ENCODE assay signal across 1 cellular context in the genomic region with DNA sequence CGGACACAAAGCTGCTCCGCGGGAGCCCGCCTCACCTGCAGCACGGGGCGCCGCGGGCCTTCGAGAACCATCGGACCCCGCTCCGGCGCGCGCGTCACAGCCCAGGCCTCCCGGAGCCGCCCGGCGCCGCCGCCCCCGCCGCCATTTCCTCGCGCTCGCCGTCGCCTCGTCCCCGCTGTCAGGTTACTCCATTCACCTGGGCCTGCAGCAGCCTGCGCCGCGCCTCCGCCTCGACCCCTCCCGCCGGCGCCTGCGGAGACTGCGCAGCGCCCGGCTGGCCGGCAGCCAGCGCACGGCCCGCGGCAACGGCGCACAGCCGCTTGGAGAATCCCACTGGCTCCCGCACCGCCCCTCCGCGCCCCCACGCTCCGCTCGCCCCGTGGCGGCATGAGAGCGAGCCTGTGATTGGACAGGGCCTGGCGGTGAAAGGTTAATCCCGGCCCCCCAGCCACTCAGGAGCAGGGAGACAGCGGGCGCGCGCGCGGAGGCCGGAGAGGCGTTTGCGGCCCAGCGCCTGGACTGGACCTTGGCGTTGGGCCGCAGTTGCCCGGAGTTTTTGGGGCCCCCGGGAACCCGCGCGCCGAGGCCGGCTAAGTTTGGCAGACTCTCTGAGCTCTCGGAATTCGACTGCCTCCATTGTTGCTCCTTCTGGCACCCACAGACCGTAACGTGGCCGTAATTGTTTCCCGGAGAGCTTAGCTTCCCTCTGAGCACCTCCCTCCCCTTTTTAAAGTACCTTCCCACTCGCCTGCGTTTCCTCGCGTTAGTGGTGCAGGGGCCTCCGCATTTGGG.
A peak's percentile ranks its signal among the peaks of the same experiment; 100 is the strongest.
TF ChIP-seq lines count a peak whose summit lies in the region.

A gene with protein sequence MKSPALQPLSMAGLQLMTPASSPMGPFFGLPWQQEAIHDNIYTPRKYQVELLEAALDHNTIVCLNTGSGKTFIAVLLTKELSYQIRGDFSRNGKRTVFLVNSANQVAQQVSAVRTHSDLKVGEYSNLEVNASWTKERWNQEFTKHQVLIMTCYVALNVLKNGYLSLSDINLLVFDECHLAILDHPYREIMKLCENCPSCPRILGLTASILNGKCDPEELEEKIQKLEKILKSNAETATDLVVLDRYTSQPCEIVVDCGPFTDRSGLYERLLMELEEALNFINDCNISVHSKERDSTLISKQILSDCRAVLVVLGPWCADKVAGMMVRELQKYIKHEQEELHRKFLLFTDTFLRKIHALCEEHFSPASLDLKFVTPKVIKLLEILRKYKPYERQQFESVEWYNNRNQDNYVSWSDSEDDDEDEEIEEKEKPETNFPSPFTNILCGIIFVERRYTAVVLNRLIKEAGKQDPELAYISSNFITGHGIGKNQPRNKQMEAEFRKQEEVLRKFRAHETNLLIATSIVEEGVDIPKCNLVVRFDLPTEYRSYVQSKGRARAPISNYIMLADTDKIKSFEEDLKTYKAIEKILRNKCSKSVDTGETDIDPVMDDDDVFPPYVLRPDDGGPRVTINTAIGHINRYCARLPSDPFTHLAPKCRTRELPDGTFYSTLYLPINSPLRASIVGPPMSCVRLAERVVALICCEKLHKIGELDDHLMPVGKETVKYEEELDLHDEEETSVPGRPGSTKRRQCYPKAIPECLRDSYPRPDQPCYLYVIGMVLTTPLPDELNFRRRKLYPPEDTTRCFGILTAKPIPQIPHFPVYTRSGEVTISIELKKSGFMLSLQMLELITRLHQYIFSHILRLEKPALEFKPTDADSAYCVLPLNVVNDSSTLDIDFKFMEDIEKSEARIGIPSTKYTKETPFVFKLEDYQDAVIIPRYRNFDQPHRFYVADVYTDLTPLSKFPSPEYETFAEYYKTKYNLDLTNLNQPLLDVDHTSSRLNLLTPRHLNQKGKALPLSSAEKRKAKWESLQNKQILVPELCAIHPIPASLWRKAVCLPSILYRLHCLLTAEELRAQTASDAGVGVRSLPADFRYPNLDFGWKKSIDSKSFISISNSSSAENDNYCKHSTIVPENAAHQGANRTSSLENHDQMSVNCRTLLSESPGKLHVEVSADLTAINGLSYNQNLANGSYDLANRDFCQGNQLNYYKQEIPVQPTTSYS (N-terminal part only) (minus strand): TSS at position 335 of the 792 bp plus-strand sequence. CDS start 24,071 bp downstream, outside the sequence.

TF ChIP-seq in K562, 482 proteins besides CTCF, POLR2A, EP300 and RAD21 (continued from another document and continues in another):
- TF ChIP-seq, protein P1, sequence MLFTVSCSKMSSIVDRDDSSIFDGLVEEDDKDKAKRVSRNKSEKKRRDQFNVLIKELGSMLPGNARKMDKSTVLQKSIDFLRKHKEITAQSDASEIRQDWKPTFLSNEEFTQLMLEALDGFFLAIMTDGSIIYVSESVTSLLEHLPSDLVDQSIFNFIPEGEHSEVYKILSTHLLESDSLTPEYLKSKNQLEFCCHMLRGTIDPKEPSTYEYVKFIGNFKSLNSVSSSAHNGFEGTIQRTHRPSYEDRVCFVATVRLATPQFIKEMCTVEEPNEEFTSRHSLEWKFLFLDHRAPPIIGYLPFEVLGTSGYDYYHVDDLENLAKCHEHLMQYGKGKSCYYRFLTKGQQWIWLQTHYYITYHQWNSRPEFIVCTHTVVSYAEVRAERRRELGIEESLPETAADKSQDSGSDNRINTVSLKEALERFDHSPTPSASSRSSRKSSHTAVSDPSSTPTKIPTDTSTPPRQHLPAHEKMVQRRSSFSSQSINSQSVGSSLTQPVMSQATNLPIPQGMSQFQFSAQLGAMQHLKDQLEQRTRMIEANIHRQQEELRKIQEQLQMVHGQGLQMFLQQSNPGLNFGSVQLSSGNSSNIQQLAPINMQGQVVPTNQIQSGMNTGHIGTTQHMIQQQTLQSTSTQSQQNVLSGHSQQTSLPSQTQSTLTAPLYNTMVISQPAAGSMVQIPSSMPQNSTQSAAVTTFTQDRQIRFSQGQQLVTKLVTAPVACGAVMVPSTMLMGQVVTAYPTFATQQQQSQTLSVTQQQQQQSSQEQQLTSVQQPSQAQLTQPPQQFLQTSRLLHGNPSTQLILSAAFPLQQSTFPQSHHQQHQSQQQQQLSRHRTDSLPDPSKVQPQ (CRISPR knock-in tag; IDR thresholded peaks at IDR 0.05; ENCODE audit: borderline replicate concordance), result no peak
- TF ChIP-seq E2F3 (CRISPR knock-in tag; IDR thresholded peaks at IDR 0.05) (no peak), NFXL1 (CRISPR knock-in tag; IDR thresholded peaks at IDR 0.05) (no peak), POLR2AphosphoS2 (IDR thresholded peaks at IDR 0.05; ENCODE audit: low read length) (no peak), TEAD2 (tag; IDR thresholded peaks at IDR 0.05) (no peak), NR4A1 (CRISPR knock-in tag; IDR thresholded peaks at IDR 0.05) (no peak), NR4A1 (tag; IDR thresholded peaks at IDR 0.05) (no peak), CHCHD3 (CRISPR knock-in tag; IDR thresholded peaks at IDR 0.05) (no peak), STAT5B (CRISPR knock-in tag; IDR thresholded peaks at IDR 0.05) (no peak), ZNF263 (CRISPR knock-in tag; IDR thresholded peaks at IDR 0.05; ENCODE audit: borderline replicate concordance) (no peak), HNRNPLL (IDR thresholded peaks at IDR 0.05; ENCODE audit: low read depth, low read length, poor library complexity, severe bottlenecking) (peak; percentile 100), ZZZ3 (IDR thresholded peaks at IDR 0.05) (0 out of 2 replicates have a peak, but pooled peaks have one; percentile 50), ZC3H8 (IDR thresholded peaks at IDR 0.05) (no peak), MYC (IDR thresholded peaks at IDR 0.05; ENCODE audit: low read depth, low read length) (peak; percentile 33; the same call in 1 of the 2 replicates), MYC (CRISPR knock-in tag; IDR thresholded peaks at IDR 0.05; ENCODE audit: borderline replicate concordance, low read depth) (no peak), CCAR2 (IDR thresholded peaks at IDR 0.05; ENCODE audit: low read depth, low read length) (no peak), ZNF24 (IDR thresholded peaks at IDR 0.05) (peak; percentile 100), ESRRA (IDR thresholded peaks at IDR 0.05; ENCODE audit: borderline replicate concordance, low read depth) (peak; percentile 76; the same call in 1 of the 2 replicates), FOXK2 (conservative IDR thresholded peaks at IDR 0.05 in 1 of 2, IDR thresholded peaks at IDR 0.05 in 1 of 2; ENCODE audit: low read depth in 2 of 2) (no peak), HNRNPH1 (optimal IDR thresholded peaks at IDR 0.05; ENCODE audit: low read depth, low read length) (peak; percentile 97), TAF15 (IDR thresholded peaks at IDR 0.05; ENCODE audit: low read depth, low read length) (peak; percentile 97; the same call in 1 of the 2 replicates), PHF20 (IDR thresholded peaks at IDR 0.05; ENCODE audit: partially characterized antibody) (peak; percentile 81), ZNF717 (CRISPR knock-in tag; IDR thresholded peaks at IDR 0.05) (no peak), ASH1L (IDR thresholded peaks at IDR 0.05; ENCODE audit: borderline replicate concordance, low read depth, partially characterized antibody) (peak; percentile 77), HDAC3 (IDR thresholded peaks at IDR 0.05; ENCODE audit: borderline replicate concordance, partially characterized antibody) (peak; percentile 99), SP2 (IDR thresholded peaks at IDR 0.05; ENCODE audit: extremely low read depth, low read depth, low read length, poor library complexity, severe bottlenecking) (no peak), CHD1 (IDR thresholded peaks at IDR 0.05; ENCODE audit: low read length) (no peak), CCNT2 (IDR thresholded peaks at IDR 0.05; ENCODE audit: borderline replicate concordance, extremely low read depth, insufficient read length, low read depth, low read length) (peak; percentile 45), BRD4 (IDR thresholded peaks at IDR 0.05) (peak; percentile 64; the same call in 1 of the 2 replicates), ZNF644 (tag; IDR thresholded peaks at IDR 0.05; ENCODE audit: low read depth) (no peak), ESRRB (CRISPR knock-in tag; IDR thresholded peaks at IDR 0.05; ENCODE audit: borderline replicate concordance) (no peak), ZFX (CRISPR knock-in tag; IDR thresholded peaks at IDR 0.05) (peak; percentile 97), KHSRP (IDR thresholded peaks at IDR 0.05) (no peak)
- TF ChIP-seq, protein P2, sequence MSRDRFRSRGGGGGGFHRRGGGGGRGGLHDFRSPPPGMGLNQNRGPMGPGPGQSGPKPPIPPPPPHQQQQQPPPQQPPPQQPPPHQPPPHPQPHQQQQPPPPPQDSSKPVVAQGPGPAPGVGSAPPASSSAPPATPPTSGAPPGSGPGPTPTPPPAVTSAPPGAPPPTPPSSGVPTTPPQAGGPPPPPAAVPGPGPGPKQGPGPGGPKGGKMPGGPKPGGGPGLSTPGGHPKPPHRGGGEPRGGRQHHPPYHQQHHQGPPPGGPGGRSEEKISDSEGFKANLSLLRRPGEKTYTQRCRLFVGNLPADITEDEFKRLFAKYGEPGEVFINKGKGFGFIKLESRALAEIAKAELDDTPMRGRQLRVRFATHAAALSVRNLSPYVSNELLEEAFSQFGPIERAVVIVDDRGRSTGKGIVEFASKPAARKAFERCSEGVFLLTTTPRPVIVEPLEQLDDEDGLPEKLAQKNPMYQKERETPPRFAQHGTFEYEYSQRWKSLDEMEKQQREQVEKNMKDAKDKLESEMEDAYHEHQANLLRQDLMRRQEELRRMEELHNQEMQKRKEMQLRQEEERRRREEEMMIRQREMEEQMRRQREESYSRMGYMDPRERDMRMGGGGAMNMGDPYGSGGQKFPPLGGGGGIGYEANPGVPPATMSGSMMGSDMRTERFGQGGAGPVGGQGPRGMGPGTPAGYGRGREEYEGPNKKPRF (IDR thresholded peaks at IDR 0.05; ENCODE audit: low read depth, low read length), result peak; percentile 75
- TF ChIP-seq, protein P3, sequence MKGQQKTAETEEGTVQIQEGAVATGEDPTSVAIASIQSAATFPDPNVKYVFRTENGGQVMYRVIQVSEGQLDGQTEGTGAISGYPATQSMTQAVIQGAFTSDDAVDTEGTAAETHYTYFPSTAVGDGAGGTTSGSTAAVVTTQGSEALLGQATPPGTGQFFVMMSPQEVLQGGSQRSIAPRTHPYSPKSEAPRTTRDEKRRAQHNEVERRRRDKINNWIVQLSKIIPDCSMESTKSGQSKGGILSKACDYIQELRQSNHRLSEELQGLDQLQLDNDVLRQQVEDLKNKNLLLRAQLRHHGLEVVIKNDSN (CRISPR knock-in tag; IDR thresholded peaks at IDR 0.05), result no peak
- TF ChIP-seq, protein P4, sequence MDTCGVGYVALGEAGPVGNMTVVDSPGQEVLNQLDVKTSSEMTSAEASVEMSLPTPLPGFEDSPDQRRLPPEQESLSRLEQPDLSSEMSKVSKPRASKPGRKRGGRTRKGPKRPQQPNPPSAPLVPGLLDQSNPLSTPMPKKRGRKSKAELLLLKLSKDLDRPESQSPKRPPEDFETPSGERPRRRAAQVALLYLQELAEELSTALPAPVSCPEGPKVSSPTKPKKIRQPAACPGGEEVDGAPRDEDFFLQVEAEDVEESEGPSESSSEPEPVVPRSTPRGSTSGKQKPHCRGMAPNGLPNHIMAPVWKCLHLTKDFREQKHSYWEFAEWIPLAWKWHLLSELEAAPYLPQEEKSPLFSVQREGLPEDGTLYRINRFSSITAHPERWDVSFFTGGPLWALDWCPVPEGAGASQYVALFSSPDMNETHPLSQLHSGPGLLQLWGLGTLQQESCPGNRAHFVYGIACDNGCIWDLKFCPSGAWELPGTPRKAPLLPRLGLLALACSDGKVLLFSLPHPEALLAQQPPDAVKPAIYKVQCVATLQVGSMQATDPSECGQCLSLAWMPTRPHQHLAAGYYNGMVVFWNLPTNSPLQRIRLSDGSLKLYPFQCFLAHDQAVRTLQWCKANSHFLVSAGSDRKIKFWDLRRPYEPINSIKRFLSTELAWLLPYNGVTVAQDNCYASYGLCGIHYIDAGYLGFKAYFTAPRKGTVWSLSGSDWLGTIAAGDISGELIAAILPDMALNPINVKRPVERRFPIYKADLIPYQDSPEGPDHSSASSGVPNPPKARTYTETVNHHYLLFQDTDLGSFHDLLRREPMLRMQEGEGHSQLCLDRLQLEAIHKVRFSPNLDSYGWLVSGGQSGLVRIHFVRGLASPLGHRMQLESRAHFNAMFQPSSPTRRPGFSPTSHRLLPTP (IDR thresholded peaks at IDR 0.05; ENCODE audit: borderline replicate concordance, extremely low read depth, insufficient read length), result no peak
- TF ChIP-seq, protein P5, sequence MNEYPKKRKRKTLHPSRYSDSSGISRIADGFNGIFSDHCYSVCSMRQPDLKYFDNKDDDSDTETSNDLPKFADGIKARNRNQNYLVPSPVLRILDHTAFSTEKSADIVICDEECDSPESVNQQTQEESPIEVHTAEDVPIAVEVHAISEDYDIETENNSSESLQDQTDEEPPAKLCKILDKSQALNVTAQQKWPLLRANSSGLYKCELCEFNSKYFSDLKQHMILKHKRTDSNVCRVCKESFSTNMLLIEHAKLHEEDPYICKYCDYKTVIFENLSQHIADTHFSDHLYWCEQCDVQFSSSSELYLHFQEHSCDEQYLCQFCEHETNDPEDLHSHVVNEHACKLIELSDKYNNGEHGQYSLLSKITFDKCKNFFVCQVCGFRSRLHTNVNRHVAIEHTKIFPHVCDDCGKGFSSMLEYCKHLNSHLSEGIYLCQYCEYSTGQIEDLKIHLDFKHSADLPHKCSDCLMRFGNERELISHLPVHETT (CRISPR knock-in tag; conservative IDR thresholded peaks at IDR 0.05 in 1 of 2, IDR thresholded peaks at IDR 0.05 in 1 of 2), result no peak
- TF ChIP-seq, protein P6, sequence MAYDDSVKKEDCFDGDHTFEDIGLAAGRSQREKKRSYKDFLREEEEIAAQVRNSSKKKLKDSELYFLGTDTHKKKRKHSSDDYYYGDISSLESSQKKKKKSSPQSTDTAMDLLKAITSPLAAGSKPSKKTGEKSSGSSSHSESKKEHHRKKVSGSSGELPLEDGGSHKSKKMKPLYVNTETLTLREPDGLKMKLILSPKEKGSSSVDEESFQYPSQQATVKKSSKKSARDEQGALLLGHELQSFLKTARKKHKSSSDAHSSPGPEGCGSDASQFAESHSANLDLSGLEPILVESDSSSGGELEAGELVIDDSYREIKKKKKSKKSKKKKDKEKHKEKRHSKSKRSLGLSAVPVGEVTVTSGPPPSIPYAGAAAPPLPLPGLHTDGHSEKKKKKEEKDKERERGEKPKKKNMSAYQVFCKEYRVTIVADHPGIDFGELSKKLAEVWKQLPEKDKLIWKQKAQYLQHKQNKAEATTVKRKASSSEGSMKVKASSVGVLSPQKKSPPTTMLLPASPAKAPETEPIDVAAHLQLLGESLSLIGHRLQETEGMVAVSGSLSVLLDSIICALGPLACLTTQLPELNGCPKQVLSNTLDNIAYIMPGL (CRISPR knock-in tag; IDR thresholded peaks at IDR 0.05), result no peak
- TF ChIP-seq, protein P7, sequence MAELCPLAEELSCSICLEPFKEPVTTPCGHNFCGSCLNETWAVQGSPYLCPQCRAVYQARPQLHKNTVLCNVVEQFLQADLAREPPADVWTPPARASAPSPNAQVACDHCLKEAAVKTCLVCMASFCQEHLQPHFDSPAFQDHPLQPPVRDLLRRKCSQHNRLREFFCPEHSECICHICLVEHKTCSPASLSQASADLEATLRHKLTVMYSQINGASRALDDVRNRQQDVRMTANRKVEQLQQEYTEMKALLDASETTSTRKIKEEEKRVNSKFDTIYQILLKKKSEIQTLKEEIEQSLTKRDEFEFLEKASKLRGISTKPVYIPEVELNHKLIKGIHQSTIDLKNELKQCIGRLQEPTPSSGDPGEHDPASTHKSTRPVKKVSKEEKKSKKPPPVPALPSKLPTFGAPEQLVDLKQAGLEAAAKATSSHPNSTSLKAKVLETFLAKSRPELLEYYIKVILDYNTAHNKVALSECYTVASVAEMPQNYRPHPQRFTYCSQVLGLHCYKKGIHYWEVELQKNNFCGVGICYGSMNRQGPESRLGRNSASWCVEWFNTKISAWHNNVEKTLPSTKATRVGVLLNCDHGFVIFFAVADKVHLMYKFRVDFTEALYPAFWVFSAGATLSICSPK (IDR thresholded peaks at IDR 0.05; ENCODE audit: borderline replicate concordance), result no peak
